Comparison of ENCODE assay signal across 14 cellular contexts in genomic region chr7:48637382-48637781, GRCh38.
DNase-seq lines count a peak whose midpoint lies in the region; ATAC-seq, FAIRE-seq and TF ChIP-seq lines count a peak whose summit lies in the region.
"Had no signal": no experiment of that assay in that cellular context is flagged by ENCODE, and none has a peak within 500 bp of the region (broad histone marks: within the 10 kb centered on the region; RNA-seq: fewer than 3 reads in every experiment).

No MANE protein-coding gene starts in this region.

- in situ Hi-C loops in astrocyte of the spinal cord (cut with HindIII; ENCODE audit: low sequenced_read_pairs), result no loop called here

- no peak overlapping the region for H3K9ac ChIP-seq in neural progenitor cell

- no peaks in the 10 kb centered on the region for H3K79me2 ChIP-seq in neural progenitor cell (ENCODE audit: low read depth)
- H3K79me2 ChIP-seq: hepatocyte had no signal

- no peaks in the 10 kb centered on the region for H3K36me3 Mint-ChIP-seq in neural progenitor cell

- no peaks in the 10 kb centered on the region for H3F3A ChIP-seq in neural progenitor cell (ENCODE audit: low read depth)

- H3K4me1 Mint-ChIP-seq in neural progenitor cell, result peaks cover 12% of the 10 kb centered on the region

- DNase-seq in left ventricle myocardium superior (no peak), left ventricle myocardium inferior (no peak), NCI-H1417 treated with DMSO at 0.1 percent for 48 hours (lab: John Stamatoyannopoulos, UW) (peak; percentile 58), astrocyte of the spinal cord (ENCODE audit: low read depth, low spot score) (peak; percentile 49), urothelium cell line (ENCODE audit: low spot score) (peak; percentile 62), neural progenitor cell (ENCODE audit: low spot score) (no peak)
- DNase-seq in activated CD4-positive, alpha-beta T cell treated with anti-CD3 and anti-CD28 coated beads for 4 hours, result no peak
- DNase-seq: activated CD4-positive, alpha-beta T cell treated with anti-CD3 and anti-CD28 coated beads, Interleukin-2, amount 50 U/mL, for 1 hour; ovary had no signal

- FAIRE-seq in urothelium cell line (lab: Jason Lieb, UNC), result no peak

- no peaks in the 10 kb centered on the region for H4K20me1 ChIP-seq in neural progenitor cell (ENCODE audit: low read depth)

- H2AFZ ChIP-seq in neural progenitor cell (replicated peaks), result no peak overlapping the region
- H2AFZ ChIP-seq: hepatocyte had no signal

- intact Hi-C loops in left ventricle myocardium superior (cut with micrococcal nuclease) (no loop called here), left ventricle myocardium inferior (cut with micrococcal nuclease) (no loop called here)

- H3K9me3 Mint-ChIP-seq in neural progenitor cell, result no peaks in the 10 kb centered on the region

- TF ChIP-seq CTCF in left ventricle myocardium inferior (IDR thresholded peaks at IDR 0.05; ENCODE audit: borderline replicate concordance) (no peak), astrocyte of the spinal cord (IDR thresholded peaks at IDR 0.05; ENCODE audit: low read depth, low read length) (no peak), neural progenitor cell (IDR thresholded peaks at IDR 0.05) (no peak)

- H3K27ac Mint-ChIP-seq in neural progenitor cell, result no peak overlapping the region

- no peaks in the 10 kb centered on the region for H3K36me3 ChIP-seq in left ventricle myocardium inferior
- no peaks in the 10 kb centered on the region for H3K36me3 ChIP-seq in neural progenitor cell
- H3K36me3 ChIP-seq: cardiac muscle cell, ovary had no signal

- no peak overlapping the region for H3K4me2 ChIP-seq in neural progenitor cell
- H3K4me2 ChIP-seq: hepatocyte had no signal

- no peak overlapping the region for H3K4me3 Mint-ChIP-seq in neural progenitor cell

- ATAC-seq in left ventricle myocardium superior (peak; percentile 27), GM21825 (IDR thresholded peaks at IDR 0.05; ENCODE audit: unreplicated experiment) (no peak)

- H3K27me3 Mint-ChIP-seq in neural progenitor cell (ENCODE audit: insufficient read depth, low read depth), result peaks cover 2% of the 10 kb centered on the region

- no peak overlapping the region for H3K4me3 ChIP-seq in left ventricle myocardium inferior
- H3K4me3 ChIP-seq in astrocyte of the spinal cord (ENCODE audit: low read depth, low read length), result no peak overlapping the region
- H3K4me3 ChIP-seq in neural progenitor cell, result no peak overlapping the region
- H3K4me3 ChIP-seq: cardiac muscle cell, hepatocyte, lung, ovary had no signal

- H3K27ac ChIP-seq in left ventricle myocardium inferior (replicated peaks), result no peak overlapping the region
- no peak overlapping the region for H3K27ac ChIP-seq in neural progenitor cell
- H3K27ac ChIP-seq: cardiac muscle cell, hepatocyte, HL-60, ovary had no signal

- H3K4me1 ChIP-seq in left ventricle myocardium inferior, result peaks cover 41% of the 10 kb centered on the region
- no peaks in the 10 kb centered on the region for H3K4me1 ChIP-seq in neural progenitor cell

- H3K27me3 ChIP-seq in left ventricle myocardium inferior (ENCODE audit: low read depth), result no peaks in the 10 kb centered on the region
- H3K27me3 ChIP-seq in neural progenitor cell, result no peaks in the 10 kb centered on the region
- H3K27me3 ChIP-seq: cardiac muscle cell, hepatocyte, ovary had no signal

- H3K9me3 ChIP-seq in left ventricle myocardium inferior (replicated peaks), result no peaks in the 10 kb centered on the region
- no peaks in the 10 kb centered on the region for H3K9me3 ChIP-seq in neural progenitor cell (ENCODE audit: low read depth)
- H3K9me3 ChIP-seq: ovary had no signal

Comparison
In these comparisons a context has a peak if more than half of its experiments do, and no peak if none do; other contexts are left out.
1. DNase-seq: peak in NCI-H1417 treated with DMSO at 0.1 percent for 48 hours (single experiment), astrocyte of the spinal cord (single experiment) and urothelium cell line (single experiment); none in left ventricle myocardium superior (single experiment), left ventricle myocardium inferior (single experiment), activated CD4-positive, alpha-beta T cell treated with anti-CD3 and anti-CD28 coated beads for 4 hours (0 of 2) and neural progenitor cell (single experiment).